ENCODE assay signal across 8 cellular contexts in the genomic region with DNA sequence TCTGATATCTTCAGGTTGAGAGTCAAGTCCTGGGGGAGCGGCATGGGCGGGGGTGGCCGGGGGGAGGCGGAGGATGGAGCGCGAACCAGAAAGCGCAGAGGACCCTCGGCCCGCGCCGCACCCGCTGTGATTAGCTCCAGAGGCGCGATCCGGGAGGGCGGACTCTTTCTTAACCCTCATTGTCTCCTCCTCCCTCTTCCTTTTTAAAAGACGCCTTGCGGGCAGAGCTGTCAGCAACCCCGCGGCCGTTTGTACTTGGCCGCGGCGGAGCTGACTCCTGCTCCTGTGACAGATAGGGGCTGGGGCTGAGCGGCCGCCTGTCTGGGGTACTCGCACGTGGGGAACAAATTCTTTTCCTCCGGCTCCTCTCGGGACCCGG.
DNase-seq lines count a peak whose midpoint lies in the region; ATAC-seq and TF ChIP-seq lines count a peak whose summit lies in the region.

A gene (plus strand): TSS at position 233 of the 379 bp plus-strand sequence. CDS start 569 bp downstream, outside the sequence.

- H3K27me3 ChIP-seq in OCI-LY3 (ENCODE audit: low read depth, low read length) (peaks cover 5% of the 10 kb centered on the region; the same call in 1 of the 2 replicates), duodenal mucosa (ENCODE audit: control insufficient read depth in 1 of 2, insufficient read depth in 2 of 2, low read length in 2 of 2) (peaks cover 43 to 63% of the 10 kb centered on the region in 2 donors), mucosa of rectum (ENCODE audit: control insufficient read depth in 2 of 2, insufficient read depth in 2 of 2, low read length in 2 of 2) (peaks cover 26 to 44% of the 10 kb centered on the region in 2 donors)

- TF ChIP-seq CTCF in OCI-LY3 (IDR thresholded peaks at IDR 0.05; ENCODE audit: low read depth, low read length) = no peak

- peaks cover 23% of the 10 kb centered on the region; the same call in 1 of the 2 replicates for H3K79me2 ChIP-seq in OCI-LY3 (ENCODE audit: low read length)

- peak within 1 kb of the TSS; percentile 64 for H2AFZ ChIP-seq in OCI-LY3 (ENCODE audit: low read depth, low read length)

- H3K9me3 ChIP-seq in OCI-LY3 (ENCODE audit: insufficient read depth, low read length) = no peaks in the 10 kb centered on the region
- no peaks in the 10 kb centered on the region for H3K9me3 ChIP-seq in duodenal mucosa (ENCODE audit: control insufficient read depth in 1 of 2, low read length in 2 of 2)
- no peaks in the 10 kb centered on the region for H3K9me3 ChIP-seq in mucosa of rectum (ENCODE audit: control insufficient read depth in 2 of 2, low read length in 2 of 2)

- H3K4me3 ChIP-seq in OCI-LY3 (ENCODE audit: low read length) (peak within 1 kb of the TSS; percentile 81), duodenal mucosa (ENCODE audit: low read depth in 1 of 2, low read length in 2 of 2) (peak within 1 kb of the TSS; percentile 63 to 69), mucosa of rectum (ENCODE audit: low read length in 2 of 2) (peak within 1 kb of the TSS; percentile 52 to 56)

- H3K9ac ChIP-seq in OCI-LY3 (ENCODE audit: low read length) = peak within 1 kb of the TSS; percentile 72
- no peak within 1 kb of the TSS for H3K9ac ChIP-seq in duodenal mucosa (ENCODE audit: low read depth in 1 of 2, low read length in 2 of 2)
- H3K9ac ChIP-seq in mucosa of rectum (ENCODE audit: low read depth in 1 of 2, low read length in 2 of 2) = peak within 1 kb of the TSS in 1 of 2 donors; percentile 14

- H4K20me1 ChIP-seq in OCI-LY3 (ENCODE audit: insufficient read depth, low read length) = no peaks in the 10 kb centered on the region

- H3K27ac ChIP-seq in OCI-LY3 (ENCODE audit: low read length) (no peak within 1 kb of the TSS), duodenal mucosa (ENCODE audit: low read depth, low read length) (no peak within 1 kb of the TSS), mucosa of rectum (ENCODE audit: low read depth in 2 of 2, low read length in 2 of 2) (no peak within 1 kb of the TSS)

- peaks cover 21% of the 10 kb centered on the region for H3K4me1 ChIP-seq in OCI-LY3 (ENCODE audit: low read length)
- H3K4me1 ChIP-seq in duodenal mucosa (ENCODE audit: control insufficient read depth in 1 of 2, insufficient read depth in 2 of 2, low read length in 2 of 2) = peaks cover 13 to 25% of the 10 kb centered on the region in 2 donors
- H3K4me1 ChIP-seq in mucosa of rectum (ENCODE audit: control insufficient read depth in 2 of 2, insufficient read depth in 2 of 2, low read length in 2 of 2) = peaks cover 7 to 8% of the 10 kb centered on the region in 2 donors

- H3K4me2 ChIP-seq in OCI-LY3 (ENCODE audit: low read length) = peak within 1 kb of the TSS; percentile 69

- DNase-seq in NCI-H2171 treated with DMSO at 0.1 percent for 48 hours (lab: John Stamatoyannopoulos, UW) = peak; percentile 21
- no peak for DNase-seq in NCI-H2171 (lab: John Stamatoyannopoulos, UW)
- DNase-seq in NCI-H1105 treated with DMSO at 0.1 percent for 48 hours (lab: John Stamatoyannopoulos, UW) = no peak

- peak; percentile 31 for ATAC-seq in HG02623 (IDR thresholded peaks at IDR 0.05; ENCODE audit: unreplicated experiment)
- ATAC-seq in GM18520 (IDR thresholded peaks at IDR 0.05; ENCODE audit: unreplicated experiment) = no peak

- H3K36me3 ChIP-seq in OCI-LY3 (replicated peaks; ENCODE audit: low read depth, low read length) (no peaks in the 10 kb centered on the region), duodenal mucosa (ENCODE audit: control insufficient read depth in 1 of 2, insufficient read depth in 2 of 2, low read length in 2 of 2) (no peaks in the 10 kb centered on the region), mucosa of rectum (ENCODE audit: control insufficient read depth in 2 of 2, insufficient read depth in 2 of 2, low read length in 2 of 2) (no peaks in the 10 kb centered on the region)
